Comparison of ENCODE assay signal across 9 cellular contexts in the genomic region with DNA sequence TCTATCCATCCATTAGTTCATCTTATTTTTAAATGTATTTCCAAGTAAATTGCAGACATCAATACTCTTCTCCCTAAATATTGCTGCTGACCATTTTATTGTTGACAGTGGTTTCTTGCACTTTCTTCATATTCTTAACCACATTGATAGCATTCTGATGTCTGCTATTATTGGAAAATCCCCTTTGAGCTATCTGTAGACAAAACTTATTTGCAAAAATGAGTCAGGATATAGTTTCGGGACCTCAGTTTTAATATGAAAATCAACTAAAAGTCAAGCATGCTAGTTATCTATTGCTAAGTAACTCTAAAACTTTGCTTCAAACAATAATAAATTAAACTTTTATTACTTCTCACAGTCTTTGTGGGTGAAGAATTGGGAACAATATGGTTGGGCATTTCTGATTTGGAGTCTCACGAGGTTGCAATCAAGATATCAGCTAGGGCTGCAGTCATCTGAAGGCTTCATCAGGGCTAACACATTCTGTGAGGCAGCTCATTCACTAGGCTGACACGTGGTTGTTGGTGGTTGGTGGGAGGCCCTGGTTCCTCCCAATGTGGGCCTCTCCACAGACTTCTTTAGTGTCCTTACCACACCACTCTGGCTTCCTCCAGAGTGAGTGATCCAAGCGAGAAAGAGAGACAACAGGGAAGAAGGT. TPM values are rescaled to one million over a fixed set of nuclear protein-coding genes. Genes with fewer than 3 reads are reported as not detected.
DNase-seq lines count a peak whose midpoint lies in the region; ATAC-seq and TF ChIP-seq lines count a peak whose summit lies in the region.
"Had no signal": no experiment of that assay in that cellular context is flagged by ENCODE, and none has a peak within 500 bp of the region (broad histone marks: within the 10 kb centered on the region; RNA-seq: fewer than 3 reads in every experiment).

No MANE protein-coding gene starts in this region.

- H3K36me3 ChIP-seq in mucosa of descending colon (ENCODE audit: low read depth) = no peaks in the 10 kb centered on the region

- H3K9me3 ChIP-seq in mucosa of descending colon = no peaks in the 10 kb centered on the region

- in situ Hi-C loops in KBM-7 (cut with MboI; ENCODE audit: low pct_unique_long_range_greater_than_20kb, low sequenced_read_pairs) = no loop called here

- DNase-seq in KBM-7 = peak; percentile 69
- DNase-seq in stimulated activated CD4-positive, alpha-beta T cell treated with anti-CD3 and anti-CD28 coated beads, Interleukin-12 subunit alpha, Interleukin-12 subunit beta, amount 100 ng/mL, for 48 hours (ENCODE audit: low read depth in 2 of 3, low spot score in 1 of 3) = peak; percentile 46 to 50 (median 47)
- no peak for DNase-seq in mucosa of descending colon
- DNase-seq in NCI-H1436 treated with DMSO at 0.1 percent for 48 hours (lab: John Stamatoyannopoulos, UW) = no peak
- DNase-seq in NCI-H82 treated with DMSO at 0.1 percent for 48 hours (lab: John Stamatoyannopoulos, UW; ENCODE audit: unreplicated experiment) = no peak
- DNase-seq in NCI-H2196 treated with DMSO at 0.1 percent for 48 hours (lab: John Stamatoyannopoulos, UW; ENCODE audit: unreplicated experiment) = no peak

- H3K4me3 ChIP-seq in mucosa of descending colon = no peak overlapping the region
- H3K4me3 ChIP-seq: skin epidermis had no signal

- no peak for TF ChIP-seq CTCF in mucosa of descending colon (IDR thresholded peaks at IDR 0.05)

- H3K4me1 ChIP-seq in mucosa of descending colon (ENCODE audit: low read depth) = no peaks in the 10 kb centered on the region

- intact Hi-C loops in mucosa of descending colon (cut with DNase I, micrococcal nuclease) = no loop called here

- ATAC-seq in GM19025 (IDR thresholded peaks at IDR 0.05; ENCODE audit: low read depth, unreplicated experiment) = peak; percentile 65
- ATAC-seq in HG02588 (IDR thresholded peaks at IDR 0.05; ENCODE audit: unreplicated experiment) = peak; percentile 56
- no peak for ATAC-seq in mucosa of descending colon

RNA-seq across cellular contexts. Expression of a gene that starts 32.7 kb away (rescaled TPM):
- total RNA-seq in mucosa of descending colon = 1 to 10 TPM; 1.7 to 9.1 (median 4.4) TPM

Comparison
In these comparisons a context has a peak if more than half of its experiments do, and no peak if none do; other contexts are left out.
1. DNase-seq: peak in KBM-7 (single experiment) and stimulated activated CD4-positive, alpha-beta T cell treated with anti-CD3 and anti-CD28 coated beads, Interleukin-12 subunit alpha, Interleukin-12 subunit beta, amount 100 ng/mL, for 48 hours (3 of 3); none in mucosa of descending colon (0 of 3), NCI-H1436 treated with DMSO at 0.1 percent for 48 hours (single experiment), NCI-H82 treated with DMSO at 0.1 percent for 48 hours (single experiment) and NCI-H2196 treated with DMSO at 0.1 percent for 48 hours (single experiment).